Comparison of ENCODE assay signal across 9 cellular contexts in genomic region chr5:38783011-38783551, GRCh38.
DNase-seq lines count a peak whose midpoint lies in the region; ATAC-seq and TF ChIP-seq lines count a peak whose summit lies in the region.
"Had no signal": no experiment of that assay in that cellular context is flagged by ENCODE, and none has a peak within 500 bp of the region (broad histone marks: within the 10 kb centered on the region; RNA-seq: fewer than 3 reads in every experiment).

No MANE protein-coding gene starts in this region.

- H3K27ac ChIP-seq in heart left ventricle (peak overlapping the region; percentile 5 to 56 (median 31)), spleen (peak overlapping the region; percentile 2 to 69 (median 58))

- H3K9me3 ChIP-seq in heart left ventricle (peaks cover 0 to 5% (median 0%) of the 10 kb centered on the region in 12 donors), spleen (peaks cover 0 to 14% (median 0%) of the 10 kb centered on the region in 8 donors)

- no peaks in the 10 kb centered on the region for H3K27me3 ChIP-seq in heart left ventricle
- H3K27me3 ChIP-seq in spleen (replicated peaks in 1 of 7): no peaks in the 10 kb centered on the region

- TF ChIP-seq CTCF in heart left ventricle (IDR thresholded peaks at IDR 0.05) (no peak), spleen (IDR thresholded peaks at IDR 0.05 in 8 of 11, conservative IDR thresholded peaks at IDR 0.05 in 3 of 11) (peak in 1 of 11 experiments; percentile 23)

- intact Hi-C loops in heart left ventricle (cut with DNase I) (loop anchor here in 1 of 10 donors (5.0 kb wide), 1 partner anchor 226 kb away; the partner anchor contains the start of gene LIFR), spleen (cut with DNase I; ENCODE audit: low total_unique reads) (no loop called here)

- TF ChIP-seq POLR2A in heart left ventricle (IDR thresholded peaks at IDR 0.05) (no peak), spleen (IDR thresholded peaks at IDR 0.05) (no peak), GM18505 (IDR thresholded peaks at IDR 0.05; ENCODE audit: borderline replicate concordance, extremely low read depth, insufficient read depth, insufficient read length) (no peak)

- DNase-seq in HS-5 (ENCODE audit: low read depth): peak; percentile 92
- DNase-seq in SHP77 (lab: John Stamatoyannopoulos, UW): peak; percentile 95 to 99
- peak in 1 of 5 donors; percentile 25 for DNase-seq in heart left ventricle
- no peak for DNase-seq in spleen
- no peak for DNase-seq in cerebellar nuclear complex (lab: John Stamatoyannopoulos, UW)

- H3K4me3 ChIP-seq in heart left ventricle (no peak overlapping the region), spleen (no peak overlapping the region)
- H3K4me3 ChIP-seq: skin epidermis had no signal

- H3K4me1 ChIP-seq in heart left ventricle: peaks cover 0 to 42% (median 25%) of the 10 kb centered on the region in 12 donors
- H3K4me1 ChIP-seq in spleen: peaks cover 0 to 35% (median 6%) of the 10 kb centered on the region in 6 donors

- H3K36me3 ChIP-seq in heart left ventricle: no peaks in the 10 kb centered on the region
- H3K36me3 ChIP-seq in spleen: no peaks in the 10 kb centered on the region

- 31 to 38% (median 37%) methylated on average over 2 of the region's 2 CpGs for WGBS in heart left ventricle, 4 donors
- WGBS in spleen, 5 donors: 41 to 54% (median 44%) methylated on average over 2 of the region's 2 CpGs

- peak; percentile 78 to 96 (median 90) for ATAC-seq in heart left ventricle
- ATAC-seq in GM18505 (IDR thresholded peaks at IDR 0.05; ENCODE audit: unreplicated experiment): no peak
- no peak for ATAC-seq in HG03159 (IDR thresholded peaks at IDR 0.05; ENCODE audit: unreplicated experiment)
- ATAC-seq in GM18502 (IDR thresholded peaks at IDR 0.05; ENCODE audit: poor library complexity, unreplicated experiment): no peak

Comparison
In these comparisons a context has a peak if more than half of its experiments do, and no peak if none do; other contexts are left out.
1. DNase-seq: peak in HS-5 (single experiment) and SHP77 (2 of 2); none in spleen (single experiment) and cerebellar nuclear complex (0 of 2).
2. ATAC-seq: peak in heart left ventricle (4 of 4); none in GM18505 (single experiment), HG03159 (single experiment) and GM18502 (single experiment).